In the genomic region with DNA sequence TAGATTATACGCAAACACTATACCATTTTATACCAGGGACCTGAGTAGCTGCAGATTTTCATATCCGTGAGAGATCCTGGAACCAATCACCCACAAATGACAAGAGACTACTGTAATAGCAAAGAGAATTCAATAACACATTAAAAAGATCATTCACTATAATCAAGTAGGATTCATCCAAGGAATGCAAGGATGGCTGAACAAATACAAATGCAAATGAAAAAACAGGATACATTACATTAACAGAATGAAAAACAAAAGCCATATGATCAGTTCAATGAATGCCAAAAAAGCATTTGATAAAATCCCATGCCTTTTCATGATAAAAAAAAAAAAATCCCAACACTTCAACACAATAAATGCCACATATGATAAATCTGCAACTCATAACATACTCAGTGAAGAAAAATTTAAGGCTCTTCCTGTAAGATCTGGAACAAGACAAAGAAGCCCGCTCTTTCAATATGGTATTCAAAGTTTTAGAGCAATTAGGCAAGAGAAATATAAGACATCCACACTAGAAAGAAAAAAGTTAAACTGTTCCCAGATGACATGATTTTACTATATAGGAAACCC, we compare ENCODE assay signal across 27 cellular contexts. TPM values are rescaled to one million over a fixed set of nuclear protein-coding genes. Genes with fewer than 3 reads are reported as not detected.
DNase-seq lines count a peak whose midpoint lies in the region; ATAC-seq, FAIRE-seq and TF ChIP-seq lines count a peak whose summit lies in the region.
"Had no signal": no experiment of that assay in that cellular context is flagged by ENCODE, and none has a peak within 500 bp of the region (broad histone marks: within the 10 kb centered on the region; RNA-seq: fewer than 3 reads in every experiment).

No MANE protein-coding gene starts in this region.

- dilution Hi-C loops in endothelial cell of umbilical vein (cut with MboI; ENCODE audit: extremely low pct_ligation_motif_present, low sequenced_read_pairs): no loop called here

- intact Hi-C loops in natural killer cell (cut with micrococcal nuclease): no loop called here
- intact Hi-C loops in endothelial cell of umbilical vein (cut with micrococcal nuclease): no loop called here

- DNase-seq in natural killer cell (no peak), NCI-H226 (peak; percentile 33), endothelial cell of umbilical vein (ENCODE audit: low read depth, low spot score) (peak; percentile 24), non-pigmented ciliary epithelial cell (ENCODE audit: low read depth) (peak; percentile 20), GOT3 (lab: John Stamatoyannopoulos, UW) (no peak), HAP-1 (ENCODE audit: low spot score in 2 of 2) (no peak), germinal center (ENCODE audit: low spot score) (no peak)
- DNase-seq in natural killer cell treated with Interleukin-12 subunit alpha and Interleukin-12 subunit beta and Interleukin-15 and Interleukin-18, amount 100 ng/mL, for 72 hours (ENCODE audit: low spot score): no peak
- DNase-seq: C1 segment of cervical spinal cord; CD4-positive, alpha-beta memory T cell; COR-L47; DMS53; H7; IMR-90; Karpas-422; NCI-H1092 treated with DMSO at 0.1 percent for 48 hours; NCI-H1436; NCI-H187; NCI-H446 treated with DMSO at 0.1 percent for 48 hours; NCI-H526; PC-9; SJCRH30 had no signal

- H3K9me3 Mint-ChIP-seq in natural killer cell: peaks cover 0 to 3% of the 10 kb centered on the region in 2 donors
- peaks cover 5% of the 10 kb centered on the region for H3K9me3 Mint-ChIP-seq in natural killer cell treated with Interleukin-12 subunit alpha and Interleukin-12 subunit beta and Interleukin-15 and Interleukin-18, amount 100 ng/mL, for 72 hours

- H3K9me1 ChIP-seq in endothelial cell of umbilical vein (replicated peaks; ENCODE audit: control insufficient read depth, extremely low read depth, insufficient read depth, low read length): no peaks in the 10 kb centered on the region

- POLR2A ChIA-PET in endothelial cell of umbilical vein (lab: Charles Lee): no interaction called here

- H3K36me3 ChIP-seq in endothelial cell of umbilical vein (ENCODE audit: control insufficient read depth in 2 of 2, extremely low read depth in 1 of 2, insufficient read depth in 2 of 2, low read length in 2 of 2) (no peaks in the 10 kb centered on the region), HAP-1 (replicated peaks) (no peaks in the 10 kb centered on the region)

- H3K36me3 Mint-ChIP-seq in natural killer cell: peaks cover 15% of the 10 kb centered on the region
- H3K36me3 Mint-ChIP-seq in natural killer cell treated with Interleukin-12 subunit alpha and Interleukin-12 subunit beta and Interleukin-15 and Interleukin-18, amount 100 ng/mL, for 72 hours: peaks cover 48% of the 10 kb centered on the region

- H3K9me3 ChIP-seq in endothelial cell of umbilical vein (replicated peaks; ENCODE audit: control insufficient read depth, insufficient read depth, low read length) (peaks cover 2% of the 10 kb centered on the region), HAP-1 (peaks cover 6% of the 10 kb centered on the region; the same call in 1 of the 2 replicates)

- BruUV-seq in endothelial cell of umbilical vein (replicated peaks; lab: Mats Ljungman, UMichigan): no TSS peak

- peaks cover 68% of the 10 kb centered on the region for H3K79me2 ChIP-seq in endothelial cell of umbilical vein (ENCODE audit: control insufficient read depth, insufficient read depth, low read length)

- H3K27me3 Mint-ChIP-seq in natural killer cell (ENCODE audit: low read depth in 2 of 2): no peaks in the 10 kb centered on the region
- H3K27me3 Mint-ChIP-seq in natural killer cell treated with Interleukin-12 subunit alpha and Interleukin-12 subunit beta and Interleukin-15 and Interleukin-18, amount 100 ng/mL, for 72 hours: no peaks in the 10 kb centered on the region
- H3K27me3 Mint-ChIP-seq: CD4-positive, alpha-beta memory T cell had no signal

- no peak overlapping the region for H3K9ac ChIP-seq in endothelial cell of umbilical vein (replicated peaks; ENCODE audit: extremely low read depth, insufficient read depth, low read length)

- H3K4me1 ChIP-seq in endothelial cell of umbilical vein (ENCODE audit: control insufficient read depth, extremely low read depth, insufficient read depth, low read length): peaks cover 3% of the 10 kb centered on the region
- no peaks in the 10 kb centered on the region for H3K4me1 ChIP-seq in HAP-1
- H3K4me1 ChIP-seq: SJCRH30 had no signal

- no peak for FAIRE-seq in endothelial cell of umbilical vein (lab: Jason Lieb, UNC)
- FAIRE-seq: A204.1, GM12892, GM19239 had no signal

- no peak for TF ChIP-seq CTCF in natural killer cell (IDR thresholded peaks at IDR 0.05)
- TF ChIP-seq CTCF in endothelial cell of umbilical vein (IDR thresholded peaks at IDR 0.05; ENCODE audit: extremely low read depth in 1 of 2, insufficient read depth in 1 of 2, low read depth in 1 of 2, low read length in 2 of 2): no peak

- peak overlapping the region in 1 of 2 donors; percentile 10 for H3K27ac Mint-ChIP-seq in natural killer cell
- peak overlapping the region in 1 of 2 donors; percentile 8 for H3K27ac Mint-ChIP-seq in natural killer cell treated with Interleukin-12 subunit alpha and Interleukin-12 subunit beta and Interleukin-15 and Interleukin-18, amount 100 ng/mL, for 72 hours

- no peak overlapping the region for H3K4me2 ChIP-seq in endothelial cell of umbilical vein (ENCODE audit: insufficient read depth, low read length)
- H3K4me2 ChIP-seq: PC-9 had no signal

- no peak overlapping the region for H2AFZ ChIP-seq in endothelial cell of umbilical vein (ENCODE audit: low read depth, low read length)
- H2AFZ ChIP-seq: PC-9 had no signal

- H3K27ac ChIP-seq in endothelial cell of umbilical vein (ENCODE audit: insufficient read depth, low read depth, low read length): no peak overlapping the region
- H3K27ac ChIP-seq: PC-9, SJCRH30 had no signal

- peak overlapping the region; percentile 35 for H3K4me3 Mint-ChIP-seq in natural killer cell
- no peak overlapping the region for H3K4me3 Mint-ChIP-seq in natural killer cell treated with Interleukin-12 subunit alpha and Interleukin-12 subunit beta and Interleukin-15 and Interleukin-18, amount 100 ng/mL, for 72 hours

- H3K4me3 ChIP-seq in endothelial cell of umbilical vein (replicated peaks in 1 of 3; ENCODE audit: insufficient read depth in 1 of 3, low read depth in 1 of 3, low read length in 3 of 3) (no peak overlapping the region), HAP-1 (no peak overlapping the region)
- H3K4me3 ChIP-seq: PC-9, SJCRH30 had no signal

- H3K27me3 ChIP-seq in endothelial cell of umbilical vein (ENCODE audit: control insufficient read depth in 2 of 2, insufficient read depth in 2 of 2, low read length in 2 of 2) (no peaks in the 10 kb centered on the region), HAP-1 (ENCODE audit: low read depth) (no peaks in the 10 kb centered on the region)
- H3K27me3 ChIP-seq: SJCRH30 had no signal

- peaks cover 58 to 59% of the 10 kb centered on the region in 2 donors for H3K4me1 Mint-ChIP-seq in natural killer cell
- H3K4me1 Mint-ChIP-seq in natural killer cell treated with Interleukin-12 subunit alpha and Interleukin-12 subunit beta and Interleukin-15 and Interleukin-18, amount 100 ng/mL, for 72 hours (ENCODE audit: low read depth in 2 of 2): peaks cover 49 to 50% of the 10 kb centered on the region in 2 donors

- ATAC-seq in natural killer cell: no peak
- ATAC-seq in natural killer cell treated with Interleukin-12 subunit alpha and Interleukin-12 subunit beta and Interleukin-15 and Interleukin-18, amount 100 ng/mL, for 72 hours: no peak
- ATAC-seq: Right ventricle myocardium inferior, SK-N-SH treated with all-trans-retinoic acid at 6 μM for 48 hours had no signal

- CTCF ChIA-PET in endothelial cell of umbilical vein (lab: Charles Lee): no interaction called here

- TF ChIP-seq POLR2A in endothelial cell of umbilical vein (IDR thresholded peaks at IDR 0.05; ENCODE audit: low read depth, low read length): no peak

- H4K20me1 ChIP-seq in endothelial cell of umbilical vein (replicated peaks; ENCODE audit: control insufficient read depth, extremely low read depth, insufficient read depth, low read length): peaks cover 5% of the 10 kb centered on the region

- in situ Hi-C loops in HAP-1 (cut with MboI; ENCODE audit: low sequenced_read_pairs): loop anchor here (25.0 kb wide), 1 partner anchor 94 kb away; no protein-coding TSS in a partner anchor

TF ChIP-seq in endothelial cell of umbilical vein, 7 proteins besides CTCF, POLR2A, EP300 and RAD21:
- TF ChIP-seq MYC (IDR thresholded peaks at IDR 0.05; ENCODE audit: low read depth, low read length) (no peak), FOS (IDR thresholded peaks at IDR 0.05; ENCODE audit: borderline replicate concordance, insufficient read depth, low read length) (no peak), GATA2 (IDR thresholded peaks at IDR 0.05; ENCODE audit: insufficient read depth, insufficient read length, low read depth, low read length) (no peak), POLR2AphosphoS5 (IDR thresholded peaks at IDR 0.05; ENCODE audit: insufficient read depth, low read depth, low read length) (no peak), JUN (IDR thresholded peaks at IDR 0.05; ENCODE audit: borderline replicate concordance, insufficient read depth, insufficient read length, low read depth) (no peak), EZH2 (IDR thresholded peaks at IDR 0.05; ENCODE audit: borderline replicate concordance, low read depth, low read length, severe bottlenecking) (no peak)
- TF ChIP-seq, protein P1, sequence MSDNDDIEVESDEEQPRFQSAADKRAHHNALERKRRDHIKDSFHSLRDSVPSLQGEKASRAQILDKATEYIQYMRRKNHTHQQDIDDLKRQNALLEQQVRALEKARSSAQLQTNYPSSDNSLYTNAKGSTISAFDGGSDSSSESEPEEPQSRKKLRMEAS (IDR thresholded peaks at IDR 0.05; ENCODE audit: insufficient read depth, insufficient read length): no peak

RNA-seq across cellular contexts. Expression of a gene that starts 29.0 kb away (rescaled TPM):
- total RNA-seq in natural killer cell: 10 to 100 TPM; 43.2 to 63.1 (median 55.5) TPM
- total RNA-seq in natural killer cell treated with Interleukin-12 subunit alpha and Interleukin-12 subunit beta and Interleukin-15 and Interleukin-18, amount 100 ng/mL, for 72 hours: 100 to 1,000 TPM in 1 of 2 donors, 10 to 100 TPM in 1; 66.3 to 138 TPM
- 18.7 and 18.8 TPM in 2 replicates for total RNA-seq in endothelial cell of umbilical vein
- 10.6 and 11.6 TPM in 2 replicates for polyA plus RNA-seq in endothelial cell of umbilical vein
- 8.5 and 8.7 TPM in 2 replicates for polyA plus RNA-seq in endothelial cell of umbilical vein (2011; cell fraction: cytosol; rRNA removed)
- 33.4 and 43.6 TPM in 2 replicates for polyA plus RNA-seq in endothelial cell of umbilical vein (2011; cell fraction: nucleus; rRNA removed)
- 13.2 and 21.5 TPM in 2 replicates for polyA plus RNA-seq in endothelial cell of umbilical vein (2012)
- polyA minus RNA-seq in endothelial cell of umbilical vein: 19.2 and 22.7 TPM in 2 replicates
- polyA minus RNA-seq in endothelial cell of umbilical vein (2011; cell fraction: cytosol; rRNA and poly(A)+ RNA removed): 3.7 TPM
- polyA minus RNA-seq in endothelial cell of umbilical vein (2011; cell fraction: nucleus; rRNA and poly(A)+ RNA removed): 10.7 and 18.4 TPM in 2 replicates

Comparison
In these comparisons a context has a peak if more than half of its experiments do, and no peak if none do; other contexts are left out.
1. DNase-seq: peak in NCI-H226 (single experiment), endothelial cell of umbilical vein (single experiment) and non-pigmented ciliary epithelial cell (single experiment); none in natural killer cell (single experiment), natural killer cell treated with Interleukin-12 subunit alpha and Interleukin-12 subunit beta and Interleukin-15 and Interleukin-18, amount 100 ng/mL, for 72 hours (single experiment), GOT3 (single experiment), HAP-1 (0 of 2) and germinal center (single experiment).